ENCODE assay signal across 8 cellular contexts in genomic region chr1:205493241-205494085, GRCh38. TPM values are rescaled to one million over a fixed set of nuclear protein-coding genes. Genes with fewer than 3 reads are reported as not detected.
DNase-seq lines count a peak whose midpoint lies in the region; ATAC-seq, FAIRE-seq and TF ChIP-seq lines count a peak whose summit lies in the region.
"Had no signal": no experiment of that assay in that cellular context is flagged by ENCODE, and none has a peak within 500 bp of the region (broad histone marks: within the 10 kb centered on the region; RNA-seq: fewer than 3 reads in every experiment).

No MANE protein-coding gene starts in this region.

- no peak for TF ChIP-seq CTCF in fibroblast of villous mesenchyme (IDR thresholded peaks at IDR 0.05; ENCODE audit: insufficient read depth, low read depth, low read length)
- TF ChIP-seq CTCF in smooth muscle cell (IDR thresholded peaks at IDR 0.05; ENCODE audit: borderline replicate concordance, insufficient read depth, poor library complexity, severe bottlenecking): no peak

- DNase-seq in H54 (ENCODE audit: insufficient read length, low spot score) (peak; percentile 87), RPMI8226 (peak; percentile 85), fibroblast of villous mesenchyme (ENCODE audit: low read depth) (peak; percentile 33), smooth muscle cell (lab: John Stamatoyannopoulos, UW; ENCODE audit: unreplicated experiment) (peak; percentile 13), NCI-H510A (lab: John Stamatoyannopoulos, UW) (no peak)

- no peak overlapping the region for H3K9ac ChIP-seq in smooth muscle cell (ENCODE audit: low read depth)

- ATAC-seq in HG02623 (IDR thresholded peaks at IDR 0.05; ENCODE audit: unreplicated experiment) (no peak), HG03565 (IDR thresholded peaks at IDR 0.05; ENCODE audit: unreplicated experiment) (no peak)

- 61% methylated on average over 11 of the region's 11 CpGs for WGBS in smooth muscle cell (ENCODE audit: low lambda C conversion rate)

- H4K20me1 ChIP-seq in smooth muscle cell (ENCODE audit: low read depth): no peaks in the 10 kb centered on the region

- no peak overlapping the region for H2AFZ ChIP-seq in smooth muscle cell (ENCODE audit: low read depth)

- H3K27me3 ChIP-seq in smooth muscle cell (ENCODE audit: low read depth): peaks cover 10% of the 10 kb centered on the region

- H3K4me2 ChIP-seq in smooth muscle cell: peak overlapping the region; percentile 63

- H3K9me3 ChIP-seq in smooth muscle cell (replicated peaks; ENCODE audit: low read depth): no peaks in the 10 kb centered on the region

- peaks cover 13% of the 10 kb centered on the region for H3K4me1 ChIP-seq in smooth muscle cell (ENCODE audit: low read depth)

- H3K4me3 ChIP-seq in fibroblast of villous mesenchyme (ENCODE audit: low read depth, low read length) (no peak overlapping the region), smooth muscle cell (no peak overlapping the region)

- no peaks in the 10 kb centered on the region for H3K36me3 ChIP-seq in smooth muscle cell (ENCODE audit: low read depth)

- H3F3A ChIP-seq in smooth muscle cell (ENCODE audit: low read depth): no peaks in the 10 kb centered on the region

- TF ChIP-seq POLR2A in H54 (IDR thresholded peaks at IDR 0.05; ENCODE audit: low read depth, low read length): no peak

- FAIRE-seq in H54 (lab: Jason Lieb, UNC): no peak

- H3K27ac ChIP-seq in smooth muscle cell (ENCODE audit: low read depth): no peak overlapping the region
- H3K27ac ChIP-seq: VCaP had no signal

- H3K79me2 ChIP-seq in smooth muscle cell (ENCODE audit: low read depth): no peaks in the 10 kb centered on the region

RNA-seq across cellular contexts. Expression of gene CDK18, which starts 11.0 kb away (rescaled TPM):
- total RNA-seq in fibroblast of villous mesenchyme (1.6 and 2.2 TPM in 2 replicates), smooth muscle cell (3.5 and 6.1 TPM in 2 replicates)
- polyA plus RNA-seq in smooth muscle cell: 6.1 and 10.0 TPM in 2 replicates

RNA-seq across cellular contexts. Expression of gene BLACAT1, which starts 37.6 kb away (rescaled TPM):
- total RNA-seq in fibroblast of villous mesenchyme (not detected in 2 replicates), smooth muscle cell (1.3 and 3.9 TPM in 2 replicates)
- 0.72 and 2.8 TPM in 2 replicates for polyA plus RNA-seq in smooth muscle cell
